In genomic region chr17:41415833-41416335, GRCh38 we compare ENCODE assay signal across 14 cellular contexts. TPM values are rescaled to one million over a fixed set of nuclear protein-coding genes. Genes with fewer than 3 reads are reported as not detected.
DNase-seq lines count a peak whose midpoint lies in the region; ATAC-seq and TF ChIP-seq lines count a peak whose summit lies in the region.
"Had no signal": no experiment of that assay in that cellular context is flagged by ENCODE, and none has a peak within 500 bp of the region (broad histone marks: within the 10 kb centered on the region; RNA-seq: fewer than 3 reads in every experiment).

No MANE protein-coding gene starts in this region.

- H3K9ac ChIP-seq in adipocyte (ENCODE audit: low read length) (no peak overlapping the region), skeletal muscle satellite cell (ENCODE audit: low read depth, low read length) (peak overlapping the region; percentile 8), H9 (ENCODE audit: extremely low read depth, insufficient read length, low read length) (no peak overlapping the region)

- no peak overlapping the region for H3K18ac ChIP-seq in H9 (ENCODE audit: insufficient read length, low read depth, low read length)

- no peak overlapping the region for H3K4ac ChIP-seq in H9 (ENCODE audit: low read depth, low read length)

- no CpG with 5 or more reads among the region's 3 CpGs for WGBS in H9 (ENCODE audit: extremely low coverage, insufficient read length, low lambda C conversion rate)

- TF ChIP-seq CTCF in kidney epithelial cell (IDR thresholded peaks at IDR 0.05; ENCODE audit: insufficient read depth, low read length, poor library complexity, severe bottlenecking) (no peak), H9 (conservative IDR thresholded peaks at IDR 0.05) (no peak)

- H3K23me2 ChIP-seq in H9 (ENCODE audit: insufficient read length, low read depth, low read length, poor library complexity, severe bottlenecking), result no peaks in the 10 kb centered on the region

- H3K9me3 Mint-ChIP-seq in H9, result no peaks in the 10 kb centered on the region
- H3K9me3 Mint-ChIP-seq: memory B cell had no signal

- peaks cover 5% of the 10 kb centered on the region; the same call in 1 of the 2 replicates for H3K27me3 Mint-ChIP-seq in H9 (ENCODE audit: low read depth)
- H3K27me3 Mint-ChIP-seq: activated CD4-positive, alpha-beta T cell treated with anti-CD3 and anti-CD28 coated beads for 36 hours had no signal

- H3K9me3 ChIP-seq in adipocyte (ENCODE audit: control insufficient read depth, low read length), result no peaks in the 10 kb centered on the region
- no peaks in the 10 kb centered on the region for H3K9me3 ChIP-seq in skeletal muscle satellite cell (replicated peaks; ENCODE audit: low read length)
- H3K9me3 ChIP-seq in H9 (ENCODE audit: control insufficient read depth, low read depth, low read length), result no peaks in the 10 kb centered on the region
- no peaks in the 10 kb centered on the region for H3K9me3 ChIP-seq in HAP-1

- no peak overlapping the region for H3K4me2 ChIP-seq in skeletal muscle satellite cell (ENCODE audit: low read length)
- H3K4me2 ChIP-seq in H9 (ENCODE audit: insufficient read depth, insufficient read length, low read length), result no peak overlapping the region

- no peak overlapping the region for H2AFZ ChIP-seq in H9 (ENCODE audit: low read length)

- no peak overlapping the region for H4K91ac ChIP-seq in H9 (ENCODE audit: insufficient read length, low read depth, low read length)

- no peak overlapping the region for H2BK120ac ChIP-seq in H9 (ENCODE audit: low read depth, low read length, poor library complexity, severe bottlenecking)

- H3K27ac Mint-ChIP-seq in H9, result no peak overlapping the region
- H3K27ac Mint-ChIP-seq: activated CD4-positive, alpha-beta T cell treated with anti-CD3 and anti-CD28 coated beads for 36 hours; memory B cell had no signal

- H3K23ac ChIP-seq in H9 (ENCODE audit: insufficient read length, low read depth, low read length), result no peak overlapping the region

- no peaks in the 10 kb centered on the region for H4K20me1 ChIP-seq in H9 (ENCODE audit: control insufficient read depth, insufficient read depth, insufficient read length)

- no peak overlapping the region for H3T11ph ChIP-seq in H9 (ENCODE audit: low read length)

- no peaks in the 10 kb centered on the region for H3K36me3 Mint-ChIP-seq in H9 (ENCODE audit: insufficient read depth in 1 of 3, low read depth in 3 of 3)
- H3K36me3 Mint-ChIP-seq: memory B cell had no signal

- H3K14ac ChIP-seq in H9 (ENCODE audit: insufficient read depth, low read length), result no peak overlapping the region

- no peaks in the 10 kb centered on the region for H3K79me1 ChIP-seq in H9 (ENCODE audit: insufficient read depth, low read depth, low read length, poor library complexity, severe bottlenecking)

- no peak overlapping the region for H2BK5ac ChIP-seq in H9 (ENCODE audit: insufficient read length, low read length)

- H3K56ac ChIP-seq in H9 (ENCODE audit: insufficient read length, low read depth, low read length), result no peak overlapping the region

- no peak overlapping the region for H4K8ac ChIP-seq in H9 (replicated peaks; ENCODE audit: insufficient read length, low read depth, low read length)

- H3K36me3 ChIP-seq in adipocyte (ENCODE audit: control insufficient read depth, insufficient read depth, low read length, severe bottlenecking) (no peaks in the 10 kb centered on the region), kidney epithelial cell (ENCODE audit: control insufficient read depth, insufficient read depth, low read length) (no peaks in the 10 kb centered on the region), skeletal muscle satellite cell (ENCODE audit: insufficient read depth, low read length) (no peaks in the 10 kb centered on the region), HAP-1 (replicated peaks) (no peaks in the 10 kb centered on the region)

- no peak overlapping the region for H4K5ac ChIP-seq in H9 (ENCODE audit: insufficient read length, low read depth, low read length)

- H2BK12ac ChIP-seq in H9 (ENCODE audit: insufficient read length, low read depth, low read length), result no peak overlapping the region

- ATAC-seq in GM18511 (IDR thresholded peaks at IDR 0.05; ENCODE audit: unreplicated experiment), result no peak
- ATAC-seq: activated CD4-positive, alpha-beta T cell treated with anti-CD3 and anti-CD28 coated beads for 36 hours had no signal

- peaks cover 32 to 37% of the 10 kb centered on the region in 2 experiments for H3K4me1 Mint-ChIP-seq in H9
- H3K4me1 Mint-ChIP-seq: activated CD4-positive, alpha-beta T cell treated with anti-CD3 and anti-CD28 coated beads for 36 hours had no signal

- no peak overlapping the region for H3K4me3 ChIP-seq in adipocyte (ENCODE audit: low read length)
- H3K4me3 ChIP-seq in kidney epithelial cell (ENCODE audit: low read depth, low read length), result no peak overlapping the region
- no peak overlapping the region for H3K4me3 ChIP-seq in skeletal muscle satellite cell (ENCODE audit: low read length)
- no peak overlapping the region for H3K4me3 ChIP-seq in HAP-1
- H3K4me3 ChIP-seq: coronary artery, skin epidermis had no signal

- no peak overlapping the region for H2BK20ac ChIP-seq in H9 (ENCODE audit: low read depth, low read length, poor library complexity, severe bottlenecking)

- no peak overlapping the region for H2AK5ac ChIP-seq in H9 (ENCODE audit: insufficient read length, low read length)

- no peak overlapping the region for H3K4me3 Mint-ChIP-seq in H9
- H3K4me3 Mint-ChIP-seq: activated CD4-positive, alpha-beta T cell treated with anti-CD3 and anti-CD28 coated beads for 36 hours; memory B cell had no signal

- in situ Hi-C loops in HAP-1 (cut with MboI; ENCODE audit: low sequenced_read_pairs), result no loop called here

- H2BK15ac ChIP-seq in H9 (ENCODE audit: low read depth, low read length), result no peak overlapping the region

- H3K4me1 ChIP-seq in adipocyte (ENCODE audit: control insufficient read depth, insufficient read depth, low read length) (peaks cover 19% of the 10 kb centered on the region), skeletal muscle satellite cell (ENCODE audit: control insufficient read depth, insufficient read depth, low read length) (peaks cover 37% of the 10 kb centered on the region), H9 (ENCODE audit: insufficient read depth, low read length) (peaks cover 4% of the 10 kb centered on the region), HAP-1 (no peaks in the 10 kb centered on the region; the same call in 1 of the 2 replicates)

- H3K27ac ChIP-seq in H9 (ENCODE audit: insufficient read length, low read depth, low read length), result no peak overlapping the region
- H3K27ac ChIP-seq: coronary artery, skin epidermis had no signal

- H3K79me2 ChIP-seq in H9 (ENCODE audit: insufficient read depth, low read length), result no peaks in the 10 kb centered on the region

- peak; percentile 62 for DNase-seq in GM03348 (ENCODE audit: low spot score)
- DNase-seq in adipocyte (ENCODE audit: low read depth), result peak; percentile 78
- DNase-seq in kidney epithelial cell (ENCODE audit: low read depth), result peak; percentile 48
- no peak for DNase-seq in H9
- no peak for DNase-seq in HAP-1 (ENCODE audit: low spot score in 2 of 2)
- no peak for DNase-seq in activated CD8-positive, alpha-beta memory T cell treated with anti-CD3 and anti-CD28 coated beads, Interleukin-2, amount 50 U/mL, for 48 hours
- DNase-seq: activated CD4-positive, alpha-beta T cell treated with anti-CD3 and anti-CD28 coated beads for 36 hours; DMS79 treated with DMSO at 0.1 percent for 48 hours; NCI-H1105 had no signal

- H3K27me3 ChIP-seq in adipocyte (replicated peaks; ENCODE audit: control insufficient read depth, insufficient read depth, low read length) (no peaks in the 10 kb centered on the region), kidney epithelial cell (ENCODE audit: control insufficient read depth, insufficient read depth, low read length) (no peaks in the 10 kb centered on the region), skeletal muscle satellite cell (ENCODE audit: control insufficient read depth, insufficient read depth, low read length) (no peaks in the 10 kb centered on the region), H9 (ENCODE audit: insufficient read depth, low read length) (no peaks in the 10 kb centered on the region), HAP-1 (ENCODE audit: low read depth) (peaks cover 4% of the 10 kb centered on the region; the same call in 1 of the 2 replicates)

RNA-seq across cellular contexts. Expression of gene KRT37, which starts 8.5 kb away (rescaled TPM):
- total RNA-seq in kidney epithelial cell (not detected in 2 replicates), H9 (2021) (not detected in 2 replicates)
- total RNA-seq in skeletal muscle satellite cell (2012; rRNA removed), result not detected in 2 replicates
- total RNA-seq: activated CD4-positive, alpha-beta T cell treated with anti-CD3 and anti-CD28 coated beads for 36 hours had no signal

RNA-seq across cellular contexts. Expression of gene KRT31, which starts 18.5 kb away (rescaled TPM):
- total RNA-seq in kidney epithelial cell, result not detected in 2 replicates
- total RNA-seq in skeletal muscle satellite cell (2012; rRNA removed), result not detected in 2 replicates
- total RNA-seq in H9 (2021), result not detected in 2 replicates
- total RNA-seq: activated CD4-positive, alpha-beta T cell treated with anti-CD3 and anti-CD28 coated beads for 36 hours had no signal

RNA-seq across cellular contexts. Expression of gene KRT38, which starts 24.9 kb away (rescaled TPM):
- not detected in 2 replicates for total RNA-seq in kidney epithelial cell
- total RNA-seq in skeletal muscle satellite cell (2012; rRNA removed), result not detected in 2 replicates
- not detected in 2 replicates for total RNA-seq in H9 (2021)
- total RNA-seq: activated CD4-positive, alpha-beta T cell treated with anti-CD3 and anti-CD28 coated beads for 36 hours had no signal

RNA-seq across cellular contexts. Expression of gene KRT34, which starts 33.8 kb away (rescaled TPM):
- total RNA-seq in kidney epithelial cell, result 2.5 and 5.5 TPM in 2 replicates
- 2.2 and 2.8 TPM in 2 replicates for total RNA-seq in skeletal muscle satellite cell (2012; rRNA removed)
- not detected in 2 replicates for total RNA-seq in H9 (2021)
- total RNA-seq: activated CD4-positive, alpha-beta T cell treated with anti-CD3 and anti-CD28 coated beads for 36 hours had no signal

RNA-seq across cellular contexts. Expression of gene KRT33B, which starts 46.3 kb away (rescaled TPM):
- total RNA-seq in kidney epithelial cell (0.17 TPM in 1 of 2 replicates, not detected in the other), H9 (2021) (not detected in 2 replicates)
- not detected in 2 replicates for total RNA-seq in skeletal muscle satellite cell (2012; rRNA removed)
- total RNA-seq: activated CD4-positive, alpha-beta T cell treated with anti-CD3 and anti-CD28 coated beads for 36 hours had no signal

Comparison
In these comparisons a context has a peak if more than half of its experiments do, and no peak if none do; other contexts are left out.
1. DNase-seq: peak in GM03348 (single experiment), adipocyte (single experiment) and kidney epithelial cell (single experiment); none in H9 (single experiment), HAP-1 (0 of 2) and activated CD8-positive, alpha-beta memory T cell treated with anti-CD3 and anti-CD28 coated beads, Interleukin-2, amount 50 U/mL, for 48 hours (single experiment).